ENCODE assay signal across 19 cellular contexts in the genomic region with DNA sequence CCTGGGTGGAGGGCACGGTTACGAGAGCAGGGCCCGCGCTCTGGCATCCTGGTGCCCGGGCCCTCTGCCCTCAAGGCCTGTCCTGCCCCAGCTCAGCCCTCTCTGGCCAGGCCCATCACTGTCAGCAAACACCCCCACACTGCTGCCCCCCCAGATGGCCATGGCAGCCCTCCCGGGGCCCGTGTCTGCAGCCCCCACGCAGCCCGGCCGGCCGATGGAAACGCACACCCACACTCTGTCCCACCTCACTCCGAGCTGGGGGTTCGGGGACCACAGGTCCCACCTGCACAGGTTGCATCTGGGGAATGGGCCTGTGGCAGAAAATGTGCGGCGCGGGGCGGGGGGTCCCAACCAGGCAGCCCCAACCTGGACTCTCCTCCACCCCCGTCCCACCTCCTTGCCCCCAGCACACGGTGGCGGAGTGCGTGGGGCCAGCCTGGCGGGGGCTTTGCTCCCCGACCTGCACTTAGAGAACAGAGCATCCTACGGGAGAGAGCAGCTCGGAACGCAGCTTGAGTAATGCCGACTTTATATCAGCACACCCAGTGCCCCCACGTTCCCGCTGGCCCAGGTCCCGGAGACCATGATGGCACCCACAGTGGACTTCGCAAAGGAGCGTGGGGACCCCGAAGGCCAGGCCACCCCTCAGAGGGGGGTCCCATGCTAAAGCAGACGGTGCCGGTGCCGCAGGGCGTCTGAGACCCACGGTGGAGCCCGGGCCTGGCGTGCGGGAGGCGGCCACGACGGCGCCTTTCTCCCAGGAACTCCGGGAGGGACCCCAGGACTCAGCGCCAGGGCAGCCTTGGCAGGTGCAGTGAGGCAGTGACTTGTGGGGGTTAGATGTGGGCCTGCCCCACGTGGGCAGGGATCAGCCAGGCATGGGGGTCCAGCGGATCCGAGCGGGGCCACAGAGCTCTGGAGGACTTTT. TPM values are rescaled to one million over a fixed set of nuclear protein-coding genes. Genes with fewer than 3 reads are reported as not detected.
DNase-seq lines count a peak whose midpoint lies in the region; ATAC-seq and TF ChIP-seq lines count a peak whose summit lies in the region.
"Had no signal": no experiment of that assay in that cellular context is flagged by ENCODE, and none has a peak within 500 bp of the region (broad histone marks: within the 10 kb centered on the region; RNA-seq: fewer than 3 reads in every experiment).

No MANE protein-coding gene starts in this region.

- in situ Hi-C loops in brain microvascular endothelial cell (cut with HindIII; ENCODE audit: low pct_ligation_motif_present, low sequenced_read_pairs), result no loop called here

- DNase-seq in D341Med (ENCODE audit: low spot score), result peak; percentile 24
- peak; percentile 27 for DNase-seq in left ventricle myocardium superior
- DNase-seq in psoas muscle, result peak; percentile 13 to 46
- DNase-seq in brain microvascular endothelial cell, result no peak
- DNase-seq in GM20000 (ENCODE audit: low spot score), result no peak
- DNase-seq: activated CD4-positive, alpha-beta T cell treated with anti-CD3 and anti-CD28 coated beads, Interleukin-2, amount 50 U/mL, for 48 hours; effector memory CD8-positive, alpha-beta T cell; foreskin fibroblast; NCI-H1048; NCI-H2171; stimulated activated naive CD4-positive, alpha-beta T cell treated with Interleukin-2 at 50 U/mL for 16 hours; T-helper 9 cell had no signal

- intact Hi-C loops in left ventricle myocardium superior (cut with micrococcal nuclease) (no loop called here), psoas muscle (cut with DNase I) (no loop called here)

- H3K36me3 ChIP-seq in HEK293 (ENCODE audit: control insufficient read depth in 2 of 2, insufficient read depth in 1 of 2, low read length in 2 of 2) (peaks cover 0 to 3% of the 10 kb centered on the region in 2 experiments; a peak in 1 of 3 replicates), psoas muscle (ENCODE audit: insufficient read depth in 1 of 2, low read depth in 1 of 2) (no peaks in the 10 kb centered on the region), brain microvascular endothelial cell (replicated peaks) (no peaks in the 10 kb centered on the region)

- ATAC-seq in left ventricle myocardium superior (no peak), psoas muscle (no peak), GM19452 (IDR thresholded peaks at IDR 0.05; ENCODE audit: unreplicated experiment) (no peak)
- ATAC-seq: activated naive CD4-positive, alpha-beta T cell treated with anti-CD3 and anti-CD28 coated beads, Interleukin-2, amount 50 U/mL, for 72 hours; effector memory CD8-positive, alpha-beta T cell had no signal

- no peak for TF ChIP-seq CTCF in HEK293 (tag by site-specific recombination; IDR thresholded peaks at IDR 0.05)
- TF ChIP-seq CTCF in psoas muscle (IDR thresholded peaks at IDR 0.05), result no peak
- no peak for TF ChIP-seq CTCF in brain microvascular endothelial cell (IDR thresholded peaks at IDR 0.05; ENCODE audit: low read depth, low read length, missing control alignments)
- no peak for TF ChIP-seq CTCF in GM20000 (IDR thresholded peaks at IDR 0.05; ENCODE audit: extremely low read depth, missing control alignments)

- H3K27ac ChIP-seq in HEK293 (ENCODE audit: extremely low read depth, low read depth, low read length) (no peak overlapping the region), psoas muscle (no peak overlapping the region), brain microvascular endothelial cell (no peak overlapping the region)
- H3K27ac ChIP-seq: skin epidermis had no signal

- CTCF ChIA-PET in HEK293 (lab: Yijun Ruan, JAX), result interaction anchor here (0.5 to 0.7 kb wide), 2 partner anchors 18 to 97 kb away, joined by 3 to 4 read pairs; no protein-coding TSS in a partner anchor

- H3K4me3 ChIP-seq in HEK293 (ENCODE audit: low read depth, low read length) (no peak overlapping the region), psoas muscle (no peak overlapping the region), brain microvascular endothelial cell (ENCODE audit: low read depth, low read length) (no peak overlapping the region)
- H3K4me3 ChIP-seq: skin epidermis had no signal

- H3K4me1 ChIP-seq in HEK293 (ENCODE audit: control insufficient read depth, insufficient read depth, low read length) (peaks cover 3% of the 10 kb centered on the region; the same call in 1 of the 2 replicates), psoas muscle (peaks cover 6% of the 10 kb centered on the region)

- POLR2A ChIA-PET in HEK293 (lab: Yijun Ruan, JAX), result no interaction called here

- WGBS in psoas muscle, 3 donors, result 86 to 89% (median 88%) methylated on average over 45 to 52 of the region's 52 CpGs

- no peaks in the 10 kb centered on the region for H3K9me3 ChIP-seq in HEK293 (ENCODE audit: control insufficient read depth, insufficient read depth, low read depth, low read length)
- H3K9me3 ChIP-seq in psoas muscle, result no peaks in the 10 kb centered on the region

- H3K27me3 ChIP-seq in psoas muscle (ENCODE audit: insufficient read depth in 3 of 3, low read length in 2 of 3) (no peaks in the 10 kb centered on the region), brain microvascular endothelial cell (replicated peaks) (no peaks in the 10 kb centered on the region)

TF ChIP-seq in HEK293, 187 proteins besides CTCF, POLR2A, EP300 and RAD21 (continues in another document):
- TF ChIP-seq BCL11B (tag by site-specific recombination; IDR thresholded peaks at IDR 0.05; ENCODE audit: low read depth), result 0 out of 2 replicates have a peak, but pooled peaks have one; percentile 6
- TF ChIP-seq, protein P1, sequence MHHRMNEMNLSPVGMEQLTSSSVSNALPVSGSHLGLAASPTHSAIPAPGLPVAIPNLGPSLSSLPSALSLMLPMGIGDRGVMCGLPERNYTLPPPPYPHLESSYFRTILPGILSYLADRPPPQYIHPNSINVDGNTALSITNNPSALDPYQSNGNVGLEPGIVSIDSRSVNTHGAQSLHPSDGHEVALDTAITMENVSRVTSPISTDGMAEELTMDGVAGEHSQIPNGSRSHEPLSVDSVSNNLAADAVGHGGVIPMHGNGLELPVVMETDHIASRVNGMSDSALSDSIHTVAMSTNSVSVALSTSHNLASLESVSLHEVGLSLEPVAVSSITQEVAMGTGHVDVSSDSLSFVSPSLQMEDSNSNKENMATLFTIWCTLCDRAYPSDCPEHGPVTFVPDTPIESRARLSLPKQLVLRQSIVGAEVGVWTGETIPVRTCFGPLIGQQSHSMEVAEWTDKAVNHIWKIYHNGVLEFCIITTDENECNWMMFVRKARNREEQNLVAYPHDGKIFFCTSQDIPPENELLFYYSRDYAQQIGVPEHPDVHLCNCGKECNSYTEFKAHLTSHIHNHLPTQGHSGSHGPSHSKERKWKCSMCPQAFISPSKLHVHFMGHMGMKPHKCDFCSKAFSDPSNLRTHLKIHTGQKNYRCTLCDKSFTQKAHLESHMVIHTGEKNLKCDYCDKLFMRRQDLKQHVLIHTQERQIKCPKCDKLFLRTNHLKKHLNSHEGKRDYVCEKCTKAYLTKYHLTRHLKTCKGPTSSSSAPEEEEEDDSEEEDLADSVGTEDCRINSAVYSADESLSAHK (tag by site-specific recombination; IDR thresholded peaks at IDR 0.05), result no peak
- no peak for TF ChIP-seq ZNF791 (tag by site-specific recombination; IDR thresholded peaks at IDR 0.05)
- no peak for TF ChIP-seq ZNF391 (tag by site-specific recombination; IDR thresholded peaks at IDR 0.05; ENCODE audit: borderline replicate concordance, low read depth)
- TF ChIP-seq SP7 (tag by site-specific recombination; IDR thresholded peaks at IDR 0.05), result no peak
- TF ChIP-seq KLF8 (tag by site-specific recombination; IDR thresholded peaks at IDR 0.05), result no peak; the same call in 1 of the 2 replicates
- TF ChIP-seq, protein P2, sequence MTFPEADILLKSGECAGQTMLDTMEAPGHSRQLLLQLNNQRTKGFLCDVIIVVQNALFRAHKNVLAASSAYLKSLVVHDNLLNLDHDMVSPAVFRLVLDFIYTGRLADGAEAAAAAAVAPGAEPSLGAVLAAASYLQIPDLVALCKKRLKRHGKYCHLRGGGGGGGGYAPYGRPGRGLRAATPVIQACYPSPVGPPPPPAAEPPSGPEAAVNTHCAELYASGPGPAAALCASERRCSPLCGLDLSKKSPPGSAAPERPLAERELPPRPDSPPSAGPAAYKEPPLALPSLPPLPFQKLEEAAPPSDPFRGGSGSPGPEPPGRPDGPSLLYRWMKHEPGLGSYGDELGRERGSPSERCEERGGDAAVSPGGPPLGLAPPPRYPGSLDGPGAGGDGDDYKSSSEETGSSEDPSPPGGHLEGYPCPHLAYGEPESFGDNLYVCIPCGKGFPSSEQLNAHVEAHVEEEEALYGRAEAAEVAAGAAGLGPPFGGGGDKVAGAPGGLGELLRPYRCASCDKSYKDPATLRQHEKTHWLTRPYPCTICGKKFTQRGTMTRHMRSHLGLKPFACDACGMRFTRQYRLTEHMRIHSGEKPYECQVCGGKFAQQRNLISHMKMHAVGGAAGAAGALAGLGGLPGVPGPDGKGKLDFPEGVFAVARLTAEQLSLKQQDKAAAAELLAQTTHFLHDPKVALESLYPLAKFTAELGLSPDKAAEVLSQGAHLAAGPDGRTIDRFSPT (tag by site-specific recombination; IDR thresholded peaks at IDR 0.05), result peak; percentile 63; the same call in 1 of the 2 replicates
- TF ChIP-seq, protein P3, sequence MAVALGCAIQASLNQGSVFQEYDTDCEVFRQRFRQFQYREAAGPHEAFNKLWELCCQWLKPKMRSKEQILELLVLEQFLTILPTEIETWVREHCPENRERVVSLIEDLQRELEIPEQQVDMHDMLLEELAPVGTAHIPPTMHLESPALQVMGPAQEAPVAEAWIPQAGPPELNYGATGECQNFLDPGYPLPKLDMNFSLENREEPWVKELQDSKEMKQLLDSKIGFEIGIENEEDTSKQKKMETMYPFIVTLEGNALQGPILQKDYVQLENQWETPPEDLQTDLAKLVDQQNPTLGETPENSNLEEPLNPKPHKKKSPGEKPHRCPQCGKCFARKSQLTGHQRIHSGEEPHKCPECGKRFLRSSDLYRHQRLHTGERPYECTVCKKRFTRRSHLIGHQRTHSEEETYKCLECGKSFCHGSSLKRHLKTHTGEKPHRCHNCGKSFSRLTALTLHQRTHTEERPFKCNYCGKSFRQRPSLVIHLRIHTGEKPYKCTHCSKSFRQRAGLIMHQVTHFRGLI (tag by site-specific recombination; IDR thresholded peaks at IDR 0.05), result no peak
- TF ChIP-seq, protein P4, sequence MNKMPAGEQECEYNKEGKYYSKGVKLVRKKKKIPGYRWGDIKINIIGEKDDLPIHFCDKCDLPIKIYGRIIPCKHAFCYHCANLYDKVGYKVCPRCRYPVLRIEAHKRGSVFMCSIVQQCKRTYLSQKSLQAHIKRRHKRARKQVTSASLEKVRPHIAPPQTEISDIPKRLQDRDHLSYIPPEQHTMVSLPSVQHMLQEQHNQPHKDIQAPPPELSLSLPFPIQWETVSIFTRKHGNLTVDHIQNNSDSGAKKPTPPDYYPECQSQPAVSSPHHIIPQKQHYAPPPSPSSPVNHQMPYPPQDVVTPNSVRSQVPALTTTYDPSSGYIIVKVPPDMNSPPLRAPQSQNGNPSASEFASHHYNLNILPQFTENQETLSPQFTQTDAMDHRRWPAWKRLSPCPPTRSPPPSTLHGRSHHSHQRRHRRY (tag by site-specific recombination; IDR thresholded peaks at IDR 0.05), result no peak

RNA-seq across cellular contexts. Expression of a gene that starts 7.5 kb away (rescaled TPM):
- total RNA-seq in left ventricle myocardium superior (not detected), psoas muscle (not detected)
- not detected for polyA plus RNA-seq in psoas muscle
- total RNA-seq: activated naive CD4-positive, alpha-beta T cell treated with anti-CD3 and anti-CD28 coated beads, Interleukin-2, amount 50 U/mL, for 72 hours; H9; neural crest cell had no signal
- polyA plus RNA-seq: CD14-positive monocyte had no signal

RNA-seq across cellular contexts. Expression of a gene that starts 34.3 kb away (rescaled TPM):
- total RNA-seq in left ventricle myocardium superior, result 4.0 TPM
- total RNA-seq in psoas muscle, result 1 to 10 TPM; 1.5 to 3.5 (median 2.6) TPM
- polyA plus RNA-seq in psoas muscle, result 1 to 10 TPM; 4.1 to 6.7 (median 4.3) TPM

Comparison
In these comparisons a context has a peak if more than half of its experiments do, and no peak if none do; other contexts are left out.
1. DNase-seq: peak in D341Med (single experiment), left ventricle myocardium superior (single experiment) and psoas muscle (2 of 2); none in brain microvascular endothelial cell (single experiment) and GM20000 (single experiment).